Comparison of ENCODE assay signal across 18 cellular contexts in genomic region chr2:162301877-162302276, GRCh38. TPM values are rescaled to one million over a fixed set of nuclear protein-coding genes. Genes with fewer than 3 reads are reported as not detected.
"Had no signal": no experiment of that assay in that cellular context is flagged by ENCODE, and none has a peak within 500 bp of the region (broad histone marks: within the 10 kb centered on the region; RNA-seq: fewer than 3 reads in every experiment).

No MANE protein-coding gene starts in this region.

- H3K9me3 Mint-ChIP-seq: natural killer cell; nephron; stimulated activated effector memory CD8-positive, alpha-beta T cell treated with anti-CD3 and anti-CD28 coated beads, Interleukin-12 subunit alpha, Interleukin-12 subunit beta, amount 100 ng/mL, for 72 hours; stimulated activated naive B cell treated with anti-CD40 and anti-IgM and Interleukin-4, amounts not matched to agents 10 μg/mL and 1 μg/mL and 100 μg/mL, for 72 hours; stimulated activated naive CD8-positive, alpha-beta T cell treated with anti-CD3 and anti-CD28 coated beads, Interleukin-15, Interleukin-2, amounts not matched to agents 100 ng/mL and 50 ng/mL, for 24 hours had no signal

- FAIRE-seq: urothelium cell line had no signal

- H3K36me3 Mint-ChIP-seq: natural killer cell had no signal

- H3K27ac ChIP-seq: neutrophil, pancreas, prostate gland, right atrium auricular region, sigmoid colon, stomach, thoracic aorta, thyroid gland, tibial nerve, upper lobe of left lung, vagina had no signal

- H3K36me3 ChIP-seq: neutrophil, pancreas, prostate gland, right atrium auricular region had no signal

- H3K4me1 ChIP-seq: pancreas, prostate gland, right atrium auricular region, thyroid gland, vagina had no signal

- H3K4me3 ChIP-seq: pancreas, prostate gland, right atrium auricular region, sigmoid colon, stomach, thoracic aorta, thyroid gland, tibial nerve, upper lobe of left lung, vagina had no signal

- H3K27ac Mint-ChIP-seq: natural killer cell; nephron; stimulated activated effector memory CD8-positive, alpha-beta T cell treated with anti-CD3 and anti-CD28 coated beads, Interleukin-12 subunit alpha, Interleukin-12 subunit beta, amount 100 ng/mL, for 72 hours; stimulated activated naive B cell treated with anti-CD40 and anti-IgM and Interleukin-4, amounts not matched to agents 10 μg/mL and 1 μg/mL and 100 μg/mL, for 72 hours; stimulated activated naive CD8-positive, alpha-beta T cell treated with anti-CD3 and anti-CD28 coated beads, Interleukin-15, Interleukin-2, amounts not matched to agents 100 ng/mL and 50 ng/mL, for 24 hours had no signal

- H3K4me1 Mint-ChIP-seq: natural killer cell; nephron; stimulated activated effector memory CD8-positive, alpha-beta T cell treated with anti-CD3 and anti-CD28 coated beads, Interleukin-12 subunit alpha, Interleukin-12 subunit beta, amount 100 ng/mL, for 72 hours had no signal

- H3K9me3 ChIP-seq: neutrophil, pancreas, prostate gland, right atrium auricular region, sigmoid colon, stomach, thoracic aorta, thyroid gland, tibial nerve, upper lobe of left lung, vagina had no signal

- H3K27me3 ChIP-seq: neutrophil, pancreas, right atrium auricular region, sigmoid colon, stomach, thyroid gland, tibial nerve, upper lobe of left lung, vagina had no signal

- H3K4me3 Mint-ChIP-seq: natural killer cell; nephron; stimulated activated effector memory CD8-positive, alpha-beta T cell treated with anti-CD3 and anti-CD28 coated beads, Interleukin-12 subunit alpha, Interleukin-12 subunit beta, amount 100 ng/mL, for 72 hours; stimulated activated naive B cell treated with anti-CD40 and anti-IgM and Interleukin-4, amounts not matched to agents 10 μg/mL and 1 μg/mL and 100 μg/mL, for 72 hours; stimulated activated naive CD8-positive, alpha-beta T cell treated with anti-CD3 and anti-CD28 coated beads, Interleukin-15, Interleukin-2, amounts not matched to agents 100 ng/mL and 50 ng/mL, for 24 hours had no signal

- H3K27me3 Mint-ChIP-seq: stimulated activated naive B cell treated with anti-CD40 and anti-IgM and Interleukin-4, amounts not matched to agents 10 μg/mL and 1 μg/mL and 100 μg/mL, for 72 hours; stimulated activated naive CD8-positive, alpha-beta T cell treated with anti-CD3 and anti-CD28 coated beads, Interleukin-15, Interleukin-2, amounts not matched to agents 100 ng/mL and 50 ng/mL, for 24 hours had no signal

- DNase-seq: sigmoid colon; stimulated activated naive B cell treated with anti-CD40 and anti-IgM and Interleukin-4, amounts not matched to agents 10 μg/mL and 1 μg/mL and 100 μg/mL, for 72 hours had no signal

RNA-seq across cellular contexts. Expression of gene IFIH1, which starts 16.6 kb away (rescaled TPM):
- polyA plus RNA-seq: neural cell had no signal

RNA-seq across cellular contexts. Expression of gene FAP, which starts 58.6 kb away (rescaled TPM):
- total RNA-seq: natural killer cell had no signal
